Comparison of ENCODE assay signal across 22 cellular contexts in genomic region chr3:167776144-167776685, GRCh38.
"Had no signal": no experiment of that assay in that cellular context is flagged by ENCODE, and none has a peak within 500 bp of the region (broad histone marks: within the 10 kb centered on the region; RNA-seq: fewer than 3 reads in every experiment).

No MANE protein-coding gene starts in this region.

- FAIRE-seq: colon, islet of Langerhans, pancreas, small intestine had no signal

- ATAC-seq: activated CD4-positive, CD25-positive, alpha-beta regulatory T cell treated with anti-CD3 and anti-CD28 coated beads, Interleukin-2, amount 50 U/mL, for 24 hours; activated CD8-positive, alpha-beta T cell treated with anti-CD3 and anti-CD28 coated beads, Interleukin-2, amount 10 ng/mL, durations not matched to agents 7 days and 5 days; gastroesophageal sphincter; mucosa of descending colon; pancreas; sciatic nerve; stimulated activated effector memory CD8-positive, alpha-beta T cell treated with anti-CD3 and anti-CD28 coated beads, Interleukin-12 subunit alpha, Interleukin-12 subunit beta, amount 100 ng/mL, for 72 hours had no signal

- H3K27me3 ChIP-seq: breast epithelium, gastroesophageal sphincter, pancreas, stomach, transverse colon, uterus had no signal

- DNase-seq: activated CD4-positive, alpha-beta T cell treated with anti-CD3 and anti-CD28 coated beads, Interleukin-2, amount 10 ng/mL, durations not matched to agents 24 days and 14 days; activated CD8-positive, alpha-beta T cell treated with anti-CD3 and anti-CD28 coated beads, Interleukin-2, amount 10 ng/mL, durations not matched to agents 7 days and 5 days; activated gamma-delta T cell treated with Interleukin-2 at 50 U/mL for 16 hours; aorta; effector memory CD4-positive, alpha-beta T cell; head of caudate nucleus; hypothalamus; mucosa of descending colon; nephron progenitor cell; pancreas; small intestine; stimulated activated CD4-positive, alpha-beta T cell treated with anti-CD3 and anti-CD28 coated beads, Interleukin-2, amount 100 ng/mL, for 24 hours; stomach; transverse colon; uterus had no signal

- H3K4me1 ChIP-seq: breast epithelium, pancreas, transverse colon, uterus had no signal

- H3K27ac ChIP-seq: breast epithelium, gastroesophageal sphincter, pancreas, stomach, transverse colon, uterus had no signal

- H3K4me3 ChIP-seq: breast epithelium, gastroesophageal sphincter, mucosa of descending colon, pancreas, stomach, transverse colon, uterus had no signal

- H3K36me3 ChIP-seq: breast epithelium, gastroesophageal sphincter, pancreas, stomach, transverse colon, uterus had no signal

- H3K9me3 ChIP-seq: mucosa of descending colon, pancreas, transverse colon, uterus had no signal
